8 cellular contexts compared by ENCODE assay signal in genomic region chr18:2985628-2986027, GRCh38. TPM values are rescaled to one million over a fixed set of nuclear protein-coding genes. Genes with fewer than 3 reads are reported as not detected.
DNase-seq lines count a peak whose midpoint lies in the region; ATAC-seq and TF ChIP-seq lines count a peak whose summit lies in the region.

No MANE protein-coding gene starts in this region.

- no peak overlapping the region for H3K27ac Mint-ChIP-seq in activated naive CD4-positive, alpha-beta T cell treated with anti-CD3 and anti-CD28 coated beads, Interleukin-2, amount 10 ng/mL, durations not matched to agents 7 days and 5 days

- DNase-seq in Caki2 (ENCODE audit: low read depth) (peak; percentile 45), SIG-M5 (lab: John Stamatoyannopoulos, UW) (peak; percentile 3), glomerular visceral epithelial cell (ENCODE audit: extremely low spot score) (peak; percentile 40), vagina (ENCODE audit: extremely low spot score in 2 of 2) (no peak), omental fat pad (ENCODE audit: low spot score) (no peak)
- DNase-seq in activated naive CD4-positive, alpha-beta T cell treated with anti-CD3 and anti-CD28 coated beads, Interleukin-2, amount 10 ng/mL, durations not matched to agents 7 days and 5 days: no peak

- no peak overlapping the region for H3K4me3 Mint-ChIP-seq in activated naive CD4-positive, alpha-beta T cell treated with anti-CD3 and anti-CD28 coated beads, Interleukin-2, amount 10 ng/mL, durations not matched to agents 7 days and 5 days

- TF ChIP-seq CTCF in vagina (IDR thresholded peaks at IDR 0.05) (peak in 2 of 3 experiments; percentile 35 to 50), omental fat pad (IDR thresholded peaks at IDR 0.05) (no peak)

- peaks cover 29% of the 10 kb centered on the region for H3K4me1 ChIP-seq in vagina

- peaks cover 21% of the 10 kb centered on the region for H3K36me3 Mint-ChIP-seq in activated naive CD4-positive, alpha-beta T cell treated with anti-CD3 and anti-CD28 coated beads, Interleukin-2, amount 10 ng/mL, durations not matched to agents 7 days and 5 days

- in situ Hi-C loops in Caki2 (cut with HindIII; ENCODE audit: low pct_unique_long_range_greater_than_20kb, low sequenced_read_pairs): no loop called here

- no peaks in the 10 kb centered on the region for H3K27me3 Mint-ChIP-seq in activated naive CD4-positive, alpha-beta T cell treated with anti-CD3 and anti-CD28 coated beads, Interleukin-2, amount 10 ng/mL, durations not matched to agents 7 days and 5 days

- H3K27me3 ChIP-seq in vagina: no peaks in the 10 kb centered on the region

- no peak overlapping the region for H3K4me3 ChIP-seq in vagina

- no peak for TF ChIP-seq POLR2A in vagina (IDR thresholded peaks at IDR 0.05)

- peak; percentile 45 for ATAC-seq in GM21717 (IDR thresholded peaks at IDR 0.05; ENCODE audit: unreplicated experiment)
- ATAC-seq in HG02870 (IDR thresholded peaks at IDR 0.05; ENCODE audit: unreplicated experiment): no peak
- no peak for ATAC-seq in omental fat pad (ENCODE audit: low FRiP score)

- H3K27ac ChIP-seq in vagina: no peak overlapping the region

- peaks cover 76% of the 10 kb centered on the region for H3K4me1 Mint-ChIP-seq in activated naive CD4-positive, alpha-beta T cell treated with anti-CD3 and anti-CD28 coated beads, Interleukin-2, amount 10 ng/mL, durations not matched to agents 7 days and 5 days

- intact Hi-C loops in vagina (cut with DNase I): no loop called here

- peaks cover 4% of the 10 kb centered on the region for H3K9me3 Mint-ChIP-seq in activated naive CD4-positive, alpha-beta T cell treated with anti-CD3 and anti-CD28 coated beads, Interleukin-2, amount 10 ng/mL, durations not matched to agents 7 days and 5 days

- H3K9me3 ChIP-seq in vagina: no peaks in the 10 kb centered on the region

- CTCF ChIA-PET in activated naive CD4-positive, alpha-beta T cell treated with anti-CD3 and anti-CD28 coated beads, Interleukin-2, amount 10 ng/mL, durations not matched to agents 7 days and 5 days (lab: Charles Lee): interaction anchor here (0.7 to 8.5 kb wide), 24 partner anchors 9 to 262 kb away, joined by 3 to 187 read pairs (median 5); partner anchors contain the start of gene MYL12A

- H3K36me3 ChIP-seq in vagina: no peaks in the 10 kb centered on the region

RNA-seq across cellular contexts. Expression of gene LPIN2, which starts 27.3 kb away (rescaled TPM):
- total RNA-seq in Caki2 (2014; rRNA removed; shearing (Covaris generic); ENCODE audit: low replicate concordance): 30.4 and 31.6 TPM in 2 replicates
- total RNA-seq in vagina (19.4 TPM), omental fat pad (10 to 100 TPM; 21.3 to 35.5 (median 31.7) TPM)

Comparison
In these comparisons a context has a peak if more than half of its experiments do, and no peak if none do; other contexts are left out.
1. DNase-seq: peak in Caki2 (single experiment), SIG-M5 (single experiment) and glomerular visceral epithelial cell (single experiment); none in vagina (0 of 2), activated naive CD4-positive, alpha-beta T cell treated with anti-CD3 and anti-CD28 coated beads, Interleukin-2, amount 10 ng/mL, durations not matched to agents 7 days and 5 days (single experiment) and omental fat pad (single experiment).
2. CTCF ChIP-seq: peak in vagina (2 of 3); none in omental fat pad (0 of 3).